25 cellular contexts compared by ENCODE assay signal in the genomic region with DNA sequence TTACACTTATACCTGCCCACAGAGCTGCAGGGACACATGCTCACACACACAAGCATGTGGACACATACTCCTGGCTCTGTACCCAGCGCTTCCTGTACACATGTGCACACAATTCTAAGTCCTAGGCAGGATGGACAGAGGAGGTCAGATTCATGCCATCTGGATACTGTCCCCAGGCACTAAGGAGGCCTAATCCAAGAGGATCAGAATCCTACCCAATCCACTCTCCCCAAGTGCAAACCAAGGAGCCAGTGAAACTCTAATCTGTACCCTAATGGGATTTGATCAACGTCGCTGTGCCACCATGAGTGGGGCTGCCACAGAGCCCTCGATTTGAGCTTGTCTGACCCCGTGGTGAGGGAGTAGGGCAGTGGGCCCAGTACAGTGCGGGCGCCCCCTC.
"Had no signal": no experiment of that assay in that cellular context is flagged by ENCODE, and none has a peak within 500 bp of the region (broad histone marks: within the 10 kb centered on the region; RNA-seq: fewer than 3 reads in every experiment).

No MANE protein-coding gene starts in this region.

- DNase-seq: activated B cell treated with CpG ODN at 0.5 μM for 24 hours; activated CD4-positive, alpha-beta T cell treated with anti-CD3 and anti-CD28 coated beads for 1 hour; activated CD4-positive, alpha-beta T cell treated with anti-CD3 and anti-CD28 coated beads, Interleukin-2, amount 10 ng/mL, durations not matched to agents 24 days and 14 days; activated CD4-positive, alpha-beta T cell treated with anti-CD3 and anti-CD28 coated beads, Interleukin-2, amount 50 U/mL, for 48 hours; activated gamma-delta T cell; activated naive CD4-positive, alpha-beta T cell treated with anti-CD3 and anti-CD28 coated beads for 36 hours; activated T-cell treated with anti-CD3 and anti-CD28 coated beads for 4 hours; activated T-cell treated with anti-CD3 and anti-CD28 coated beads, Interleukin-2, amount 50 U/mL, for 48 hours; Karpas-422; MM.1S; NCI-H146; NCI-H187 treated with DMSO at 0.1 percent for 48 hours; NCI-H2081 treated with DMSO at 0.1 percent for 48 hours; NCI-H446; NCI-H526; NCI-H774; NK-92 treated with Interleukin-12 subunit alpha and Interleukin-12 subunit beta, amount 100 ng/mL, for 24 hours; OCI-M1; Peyer's patch; SHP77 treated with DMSO at 0.1 percent for 48 hours had no signal

- H3K36me3 ChIP-seq: Peyer's patch had no signal

- H3K27me3 Mint-ChIP-seq: activated B cell treated with CpG ODN at 0.5 μM for 24 hours had no signal

- H3K9me3 Mint-ChIP-seq: activated B cell treated with CpG ODN at 0.5 μM for 24 hours; activated CD4-positive, alpha-beta T cell treated with anti-CD3 and anti-CD28 coated beads, Interleukin-2, amount 10 ng/mL, durations not matched to agents 24 days and 14 days; activated naive CD4-positive, alpha-beta T cell treated with anti-CD3 and anti-CD28 coated beads for 36 hours; activated T-helper 17 cell treated with anti-CD3 and anti-CD28 coated beads, Interleukin-2, amount 50 U/mL, for 72 hours; central memory CD8-positive, alpha-beta T cell; T-helper 1 cell treated with Interleukin-12 subunit alpha and Interleukin-12 subunit beta and Interleukin-4 antibody, amounts not matched to agents 30 μg/mL and 1 μg/mL, for 36 hours had no signal

- H3K9me3 ChIP-seq: Peyer's patch had no signal

- H3K4me3 ChIP-seq: K562, Peyer's patch had no signal

- H3K4me3 Mint-ChIP-seq: activated B cell treated with CpG ODN at 0.5 μM for 24 hours; activated CD4-positive, alpha-beta T cell treated with anti-CD3 and anti-CD28 coated beads, Interleukin-2, amount 10 ng/mL, durations not matched to agents 24 days and 14 days; activated naive CD4-positive, alpha-beta T cell treated with anti-CD3 and anti-CD28 coated beads for 36 hours; activated naive CD8-positive, alpha-beta T cell; activated T-helper 17 cell treated with anti-CD3 and anti-CD28 coated beads, Interleukin-2, amount 50 U/mL, for 72 hours; central memory CD8-positive, alpha-beta T cell; T-helper 1 cell treated with Interleukin-12 subunit alpha and Interleukin-12 subunit beta and Interleukin-4 antibody, amounts not matched to agents 30 μg/mL and 1 μg/mL, for 36 hours had no signal

- ATAC-seq: activated T-helper 17 cell treated with anti-CD3 and anti-CD28 coated beads, Interleukin-2, amount 50 U/mL, for 72 hours; K562 had no signal

- H3K4me1 Mint-ChIP-seq: activated B cell treated with CpG ODN at 0.5 μM for 24 hours; activated T-helper 17 cell treated with anti-CD3 and anti-CD28 coated beads, Interleukin-2, amount 50 U/mL, for 72 hours had no signal

- H3K27ac ChIP-seq: Peyer's patch had no signal

- H3K27ac Mint-ChIP-seq: activated B cell treated with CpG ODN at 0.5 μM for 24 hours; activated CD4-positive, alpha-beta T cell treated with anti-CD3 and anti-CD28 coated beads, Interleukin-2, amount 10 ng/mL, durations not matched to agents 24 days and 14 days; activated naive CD4-positive, alpha-beta T cell treated with anti-CD3 and anti-CD28 coated beads for 36 hours; activated naive CD8-positive, alpha-beta T cell; activated T-helper 17 cell treated with anti-CD3 and anti-CD28 coated beads, Interleukin-2, amount 50 U/mL, for 72 hours; T-helper 1 cell treated with Interleukin-12 subunit alpha and Interleukin-12 subunit beta and Interleukin-4 antibody, amounts not matched to agents 30 μg/mL and 1 μg/mL, for 36 hours had no signal

- H3K27me3 ChIP-seq: Peyer's patch had no signal
